ENCODE assay signal across 1 cellular context in the genomic region with DNA sequence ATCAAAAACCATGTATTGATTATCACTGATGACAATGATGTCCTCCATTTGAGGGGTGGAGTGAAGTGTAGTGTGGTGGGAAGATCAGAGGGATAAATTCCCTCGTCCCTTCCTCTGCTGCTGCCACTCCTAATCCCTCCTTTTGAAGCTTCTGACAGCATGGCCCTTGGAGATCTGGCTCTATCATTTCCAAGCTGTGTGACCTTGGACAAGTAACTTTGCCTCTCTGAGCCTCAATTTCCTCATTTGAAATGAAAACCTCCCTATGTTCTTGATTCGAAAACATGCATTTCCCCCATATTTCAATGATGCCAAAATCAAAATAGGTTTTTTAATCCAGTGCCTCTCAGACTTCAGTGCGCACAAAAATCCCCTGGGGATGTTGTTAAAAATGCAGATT.
TF ChIP-seq lines count a peak whose summit lies in the region.

No MANE protein-coding gene starts in this region.

TF ChIP-seq in H1, 55 proteins besides CTCF, POLR2A, EP300 and RAD21:
- TF ChIP-seq NRF1 (IDR thresholded peaks at IDR 0.05; ENCODE audit: low read depth, low read length), result no peak
- TF ChIP-seq BCL11A (IDR thresholded peaks at IDR 0.05; ENCODE audit: low read depth in 2 of 2, low read length in 2 of 2), result no peak
- TF ChIP-seq CHD2 (IDR thresholded peaks at IDR 0.05; ENCODE audit: low read length), result no peak
- no peak for TF ChIP-seq EGR1 (IDR thresholded peaks at IDR 0.05; ENCODE audit: borderline replicate concordance, low read depth, low read length)
- no peak for TF ChIP-seq TCF12 (IDR thresholded peaks at IDR 0.05; ENCODE audit: low read depth, low read length)
- TF ChIP-seq SP1 (IDR thresholded peaks at IDR 0.05; ENCODE audit: low read depth, low read length), result no peak
- TF ChIP-seq TAF7 (optimal IDR thresholded peaks at IDR 0.05; ENCODE audit: borderline replicate concordance, low read depth, low read length), result no peak
- no peak for TF ChIP-seq RXRA (IDR thresholded peaks at IDR 0.05; ENCODE audit: insufficient read depth, low read depth, low read length)
- TF ChIP-seq TEAD4 (IDR thresholded peaks at IDR 0.05; ENCODE audit: low read depth, low read length), result no peak
- TF ChIP-seq CBX8 (IDR thresholded peaks at IDR 0.05; ENCODE audit: borderline replicate concordance, low read depth, low read length), result no peak
- no peak for TF ChIP-seq JUN (IDR thresholded peaks at IDR 0.05; ENCODE audit: low read depth, low read length)
